10 cellular contexts compared by ENCODE assay signal in the genomic region with DNA sequence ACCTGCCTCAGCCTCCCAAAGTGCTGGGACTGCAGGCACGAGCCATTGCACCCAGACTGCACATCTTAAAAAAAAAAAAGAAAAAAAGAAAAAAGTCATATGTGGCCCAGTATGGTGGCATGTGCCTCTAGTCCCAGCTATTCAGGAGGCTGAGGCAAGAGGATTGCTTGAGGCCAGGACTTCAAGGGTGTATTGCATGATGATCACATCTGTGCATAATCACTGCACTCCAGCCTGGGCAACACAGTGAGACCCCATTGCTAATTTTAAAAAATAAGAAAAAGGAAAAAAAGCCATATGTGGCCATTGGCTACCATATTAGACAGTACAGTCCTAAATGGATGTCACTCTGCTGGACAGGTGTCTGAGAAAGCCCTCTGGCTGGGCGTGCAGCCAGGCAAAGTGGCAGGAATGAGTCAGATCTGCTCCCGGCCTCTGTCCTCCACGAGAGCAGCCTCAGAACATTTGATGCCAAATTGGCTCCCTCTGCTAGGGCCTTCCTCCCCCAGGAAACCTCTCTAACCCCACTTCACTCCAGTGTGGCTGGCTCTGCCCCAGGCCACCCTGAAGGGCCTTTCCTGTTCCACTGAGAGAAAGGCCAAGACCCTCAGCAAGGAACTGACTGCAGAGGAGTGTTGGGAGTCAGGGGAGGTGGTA. TPM values are rescaled to one million over a fixed set of nuclear protein-coding genes. Genes with fewer than 3 reads are reported as not detected.
A peak's percentile ranks its signal among the peaks of the same experiment; 100 is the strongest.
DNase-seq lines count a peak whose midpoint lies in the region; ATAC-seq and TF ChIP-seq lines count a peak whose summit lies in the region.
"Had no signal": no experiment of that assay in that cellular context is flagged by ENCODE, and none has a peak within 500 bp of the region (broad histone marks: within the 10 kb centered on the region; RNA-seq: fewer than 3 reads in every experiment).

No MANE protein-coding gene starts in this region.

- ATAC-seq in HG03442 (IDR thresholded peaks at IDR 0.05; ENCODE audit: unreplicated experiment) (peak; percentile 67), right lobe of liver (peak; percentile 56 to 99 (median 70)), GM18520 (IDR thresholded peaks at IDR 0.05; ENCODE audit: unreplicated experiment) (no peak), GM18873 (IDR thresholded peaks at IDR 0.05; ENCODE audit: low FRiP score, unreplicated experiment) (no peak)

- no peak for TF ChIP-seq POLR2A in right lobe of liver (IDR thresholded peaks at IDR 0.05)

- no peak overlapping the region for H3K4me3 ChIP-seq in right lobe of liver
- H3K4me3 ChIP-seq: skin epidermis had no signal

- intact Hi-C loops in right lobe of liver (cut with DNase I): no loop called here

- H3K27ac ChIP-seq in right lobe of liver: no peak overlapping the region
- H3K27ac ChIP-seq: skin epidermis had no signal

- H3K27me3 ChIP-seq in right lobe of liver: no peaks in the 10 kb centered on the region

- H3K36me3 ChIP-seq in right lobe of liver: no peaks in the 10 kb centered on the region

- whole genome bisulfite sequencing in right lobe of liver (ENCODE audit: insufficient coverage, low coverage, low lambda C conversion rate, missing lambda C conversion rate): 60% methylated on average over 2 of the region's 4 CpGs

- no peaks in the 10 kb centered on the region for H3K4me1 ChIP-seq in right lobe of liver

- H3K9me3 ChIP-seq in right lobe of liver: no peaks in the 10 kb centered on the region

- DNase-seq in DMS 273 treated with DMSO at 0.1 percent for 48 hours (lab: John Stamatoyannopoulos, UW): peak; percentile 13
- DNase-seq in astrocyte of the hippocampus (ENCODE audit: low read depth, low spot score): peak; percentile 80
- peak in 2 of 3 donors; percentile 59 to 86 for DNase-seq in right lobe of liver
- DNase-seq in NCI-H146 treated with DMSO at 0.1 percent for 48 hours (lab: John Stamatoyannopoulos, UW; ENCODE audit: unreplicated experiment): no peak
- DNase-seq in T1000 (lab: John Stamatoyannopoulos, UW): no peak
- DNase-seq: NCI-H1417 had no signal

- no peak for TF ChIP-seq CTCF in right lobe of liver (IDR thresholded peaks at IDR 0.05)

RNA-seq across cellular contexts. Expression of gene CA7, which starts 14.7 kb away (rescaled TPM):
- total RNA-seq in right lobe of liver: not detected

RNA-seq across cellular contexts. Expression of gene PDP2, which starts 21.4 kb away (rescaled TPM):
- total RNA-seq in right lobe of liver: 10 to 100 TPM in 3 of 6 experiments, 1 to 10 TPM in 3; 5.1 to 15.5 (median 10.8) TPM

RNA-seq across cellular contexts. Expression of gene NAE1, which starts 28.1 kb away (rescaled TPM):
- 10 to 100 TPM; 16.4 to 22.7 (median 20.2) TPM for total RNA-seq in right lobe of liver

RNA-seq across cellular contexts. Expression of gene TERB1, which starts 57.5 kb away (rescaled TPM):
- total RNA-seq in right lobe of liver: not detected

RNA-seq across cellular contexts. Expression of gene CDH16, which starts 59.8 kb away (rescaled TPM):
- under 1 TPM in 4 of 6 experiments, not detected in 2; 0.07 to 0.47 (median 0.22) TPM for total RNA-seq in right lobe of liver

Comparison
In these comparisons a context has a peak if more than half of its experiments do, and no peak if none do; other contexts are left out.
1. DNase-seq: peak in DMS 273 treated with DMSO at 0.1 percent for 48 hours (single experiment), astrocyte of the hippocampus (single experiment) and right lobe of liver (2 of 3); none in NCI-H146 treated with DMSO at 0.1 percent for 48 hours (single experiment) and T1000 (single experiment).
2. ATAC-seq: peak in HG03442 (single experiment) and right lobe of liver (4 of 4); none in GM18520 (single experiment) and GM18873 (single experiment).